In the genomic region with DNA sequence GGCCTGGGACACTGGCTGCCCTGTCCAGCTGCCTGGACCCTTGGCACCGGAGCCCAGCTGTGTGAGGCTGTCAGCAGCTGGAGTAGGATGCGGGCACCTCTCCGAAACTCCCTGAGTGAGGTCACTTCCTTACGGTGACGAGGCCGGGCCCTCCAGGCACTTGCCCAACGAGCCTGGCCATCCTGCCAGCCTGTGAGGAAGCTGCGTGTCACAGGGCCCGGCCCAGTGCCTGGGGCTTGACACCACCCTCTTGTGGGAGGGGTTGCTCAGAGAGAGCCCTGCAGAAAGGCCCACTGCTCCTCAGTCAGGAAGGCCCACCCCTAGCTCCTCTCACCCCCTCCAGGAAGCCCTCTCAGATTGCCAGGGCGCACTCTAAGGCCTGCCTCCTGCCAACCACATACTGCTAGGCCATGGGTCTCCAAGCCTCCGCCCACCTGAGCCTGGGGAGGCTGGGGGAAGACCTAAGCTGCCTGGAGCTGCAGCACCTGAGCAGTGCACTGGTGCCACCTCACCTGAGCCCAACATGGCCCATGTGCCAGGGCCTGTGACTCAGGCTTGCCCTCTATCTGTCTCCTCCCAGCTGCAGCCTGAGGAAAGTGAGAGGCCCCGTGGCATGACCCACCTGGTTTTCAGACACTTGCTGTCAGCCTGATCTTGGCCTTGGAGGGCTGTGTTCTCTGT, we compare ENCODE assay signal across 7 cellular contexts. TPM values are rescaled to one million over a fixed set of nuclear protein-coding genes. Genes with fewer than 3 reads are reported as not detected.
DNase-seq lines count a peak whose midpoint lies in the region; ATAC-seq and TF ChIP-seq lines count a peak whose summit lies in the region.

No MANE protein-coding gene starts in this region.

- DNase-seq in NCI-H226 (peak; percentile 93), right atrium auricular region (ENCODE audit: low spot score) (peak; percentile 75), NCI-H748 (lab: John Stamatoyannopoulos, UW; ENCODE audit: unreplicated experiment) (no peak)
- DNase-seq in activated naive CD8-positive, alpha-beta T cell treated with anti-CD3 and anti-CD28 coated beads, Interleukin-2, amount 10 ng/mL, durations not matched to agents 7 days and 5 days: peak; percentile 63

- peaks cover 11% of the 10 kb centered on the region for H3K27me3 Mint-ChIP-seq in activated naive CD8-positive, alpha-beta T cell treated with anti-CD3 and anti-CD28 coated beads, Interleukin-2, amount 10 ng/mL, durations not matched to agents 7 days and 5 days
- peaks cover 35% of the 10 kb centered on the region for H3K27me3 Mint-ChIP-seq in stimulated activated memory B cell treated with anti-CD40 and anti-IgM and Interleukin-4, amounts not matched to agents 10 μg/mL and 1 μg/mL and 100 μg/mL, for 72 hours

- H3K4me1 Mint-ChIP-seq in activated naive CD8-positive, alpha-beta T cell treated with anti-CD3 and anti-CD28 coated beads, Interleukin-2, amount 10 ng/mL, durations not matched to agents 7 days and 5 days: peaks cover 23% of the 10 kb centered on the region
- peaks cover 22% of the 10 kb centered on the region for H3K4me1 Mint-ChIP-seq in stimulated activated memory B cell treated with anti-CD40 and anti-IgM and Interleukin-4, amounts not matched to agents 10 μg/mL and 1 μg/mL and 100 μg/mL, for 72 hours

- peaks cover 9% of the 10 kb centered on the region for H3K36me3 Mint-ChIP-seq in activated naive CD8-positive, alpha-beta T cell treated with anti-CD3 and anti-CD28 coated beads, Interleukin-2, amount 10 ng/mL, durations not matched to agents 7 days and 5 days
- peaks cover 13% of the 10 kb centered on the region for H3K36me3 Mint-ChIP-seq in stimulated activated memory B cell treated with anti-CD40 and anti-IgM and Interleukin-4, amounts not matched to agents 10 μg/mL and 1 μg/mL and 100 μg/mL, for 72 hours

- peaks cover 0 to 9% of the 10 kb centered on the region in 2 donors for H3K9me3 ChIP-seq in right atrium auricular region

- H3K27ac ChIP-seq in right atrium auricular region: no peak overlapping the region

- peaks cover 0 to 20% of the 10 kb centered on the region in 2 donors for H3K4me1 ChIP-seq in right atrium auricular region

- ATAC-seq in GM18861 (IDR thresholded peaks at IDR 0.05; ENCODE audit: unreplicated experiment) (peak; percentile 34), HG03159 (IDR thresholded peaks at IDR 0.05; ENCODE audit: unreplicated experiment) (no peak)
- peak; percentile 70 for ATAC-seq in activated naive CD8-positive, alpha-beta T cell treated with anti-CD3 and anti-CD28 coated beads, Interleukin-2, amount 10 ng/mL, durations not matched to agents 7 days and 5 days (ENCODE audit: low read depth)
- ATAC-seq in stimulated activated memory B cell treated with anti-CD40 and anti-IgM and Interleukin-4, amounts not matched to agents 10 μg/mL and 1 μg/mL and 100 μg/mL, for 72 hours: peak; percentile 63

- H3K36me3 ChIP-seq in right atrium auricular region: no peaks in the 10 kb centered on the region

- H3K4me3 Mint-ChIP-seq in activated naive CD8-positive, alpha-beta T cell treated with anti-CD3 and anti-CD28 coated beads, Interleukin-2, amount 10 ng/mL, durations not matched to agents 7 days and 5 days: no peak overlapping the region
- H3K4me3 Mint-ChIP-seq in stimulated activated memory B cell treated with anti-CD40 and anti-IgM and Interleukin-4, amounts not matched to agents 10 μg/mL and 1 μg/mL and 100 μg/mL, for 72 hours: no peak overlapping the region

- POLR2A ChIA-PET in activated naive CD8-positive, alpha-beta T cell treated with anti-CD3 and anti-CD28 coated beads, Interleukin-2, amount 10 ng/mL, durations not matched to agents 7 days and 5 days (lab: Charles Lee): interaction anchor here (0.5 to 1.5 kb wide), 7 partner anchors 9 to 166 kb away, joined by 3 to 8 read pairs (median 4); a partner anchor contains a TSS

- no peak overlapping the region for H3K4me3 ChIP-seq in right atrium auricular region

- H3K9me3 Mint-ChIP-seq in activated naive CD8-positive, alpha-beta T cell treated with anti-CD3 and anti-CD28 coated beads, Interleukin-2, amount 10 ng/mL, durations not matched to agents 7 days and 5 days: peaks cover 8% of the 10 kb centered on the region
- H3K9me3 Mint-ChIP-seq in stimulated activated memory B cell treated with anti-CD40 and anti-IgM and Interleukin-4, amounts not matched to agents 10 μg/mL and 1 μg/mL and 100 μg/mL, for 72 hours: peaks cover 12% of the 10 kb centered on the region

- H3K27me3 ChIP-seq in right atrium auricular region: peaks cover 0 to 6% of the 10 kb centered on the region in 2 donors

- no peak for TF ChIP-seq CTCF in right atrium auricular region (IDR thresholded peaks at IDR 0.05)

- H3K27ac Mint-ChIP-seq in activated naive CD8-positive, alpha-beta T cell treated with anti-CD3 and anti-CD28 coated beads, Interleukin-2, amount 10 ng/mL, durations not matched to agents 7 days and 5 days: peak overlapping the region; percentile 65
- H3K27ac Mint-ChIP-seq in stimulated activated memory B cell treated with anti-CD40 and anti-IgM and Interleukin-4, amounts not matched to agents 10 μg/mL and 1 μg/mL and 100 μg/mL, for 72 hours: no peak overlapping the region

RNA-seq across cellular contexts. Expression of a gene that starts 4.3 kb away (rescaled TPM):
- total RNA-seq in activated naive CD8-positive, alpha-beta T cell treated with anti-CD3 and anti-CD28 coated beads, Interleukin-2, amount 10 ng/mL, durations not matched to agents 7 days and 5 days: under 1 TPM; 0.55 to 0.65 TPM
- total RNA-seq in right atrium auricular region: 1 to 10 TPM; 1.8 to 2.6 TPM

RNA-seq across cellular contexts. Expression of a gene that starts 47.9 kb away (rescaled TPM):
- total RNA-seq in activated naive CD8-positive, alpha-beta T cell treated with anti-CD3 and anti-CD28 coated beads, Interleukin-2, amount 10 ng/mL, durations not matched to agents 7 days and 5 days: 1 to 10 TPM; 2.9 to 3.1 TPM
- 10 to 100 TPM; 17.2 to 28.7 TPM for total RNA-seq in right atrium auricular region

RNA-seq across cellular contexts. Expression of a gene that starts 58.6 kb away (rescaled TPM):
- total RNA-seq in activated naive CD8-positive, alpha-beta T cell treated with anti-CD3 and anti-CD28 coated beads, Interleukin-2, amount 10 ng/mL, durations not matched to agents 7 days and 5 days: 100 to 1,000 TPM; 346 to 363 TPM
- 100 to 1,000 TPM in 1 of 2 donors, 10 to 100 TPM in 1; 79.2 to 128 TPM for total RNA-seq in right atrium auricular region

Comparison
In these comparisons a context has a peak if more than half of its experiments do, and no peak if none do; other contexts are left out.
1. RNA of a gene that starts 47.9 kb away (total RNA-seq): 17.2 to 28.7 TPM in right atrium auricular region; 2.9 to 3.1 TPM in activated naive CD8-positive, alpha-beta T cell treated with anti-CD3 and anti-CD28 coated beads, Interleukin-2, amount 10 ng/mL, durations not matched to agents 7 days and 5 days; every median in the first group is over 4 times any median in the second.